Comparison of ENCODE assay signal across 9 cellular contexts in genomic region chr12:123398177-123398916, GRCh38. TPM values are rescaled to one million over a fixed set of nuclear protein-coding genes. Genes with fewer than 3 reads are reported as not detected.
DNase-seq lines count a peak whose midpoint lies in the region; ATAC-seq and TF ChIP-seq lines count a peak whose summit lies in the region.
"Had no signal": no experiment of that assay in that cellular context is flagged by ENCODE, and none has a peak within 500 bp of the region (broad histone marks: within the 10 kb centered on the region; RNA-seq: fewer than 3 reads in every experiment).

No MANE protein-coding gene starts in this region.

- H3K4me3 Mint-ChIP-seq in activated CD4-positive, alpha-beta T cell treated with anti-CD3 and anti-CD28 coated beads, Interleukin-2, amount 10 ng/mL, durations not matched to agents 24 days and 14 days, result no peak overlapping the region
- no peak overlapping the region for H3K4me3 Mint-ChIP-seq in naive thymus-derived CD4-positive, alpha-beta T cell
- H3K4me3 Mint-ChIP-seq: CD14-positive monocyte had no signal

- H3K9me3 ChIP-seq in adipocyte (ENCODE audit: control insufficient read depth, low read length), result no peaks in the 10 kb centered on the region
- H3K9me3 ChIP-seq in ovary, result no peaks in the 10 kb centered on the region
- no peaks in the 10 kb centered on the region for H3K9me3 ChIP-seq in naive thymus-derived CD4-positive, alpha-beta T cell (ENCODE audit: control insufficient read depth in 2 of 3, low read length in 3 of 3)

- H3K9me3 Mint-ChIP-seq in activated CD4-positive, alpha-beta T cell treated with anti-CD3 and anti-CD28 coated beads, Interleukin-2, amount 10 ng/mL, durations not matched to agents 24 days and 14 days, result no peaks in the 10 kb centered on the region
- H3K9me3 Mint-ChIP-seq in naive thymus-derived CD4-positive, alpha-beta T cell, result no peaks in the 10 kb centered on the region
- H3K9me3 Mint-ChIP-seq: CD14-positive monocyte had no signal

- H3K4me3 ChIP-seq in adipocyte (ENCODE audit: low read length), result peak overlapping the region; percentile 45
- H3K4me3 ChIP-seq in foreskin fibroblast (ENCODE audit: low read depth in 1 of 2, low read length in 2 of 2), result peak overlapping the region in 1 of 2 donors; percentile 34
- no peak overlapping the region for H3K4me3 ChIP-seq in ovary
- no peak overlapping the region for H3K4me3 ChIP-seq in naive thymus-derived CD4-positive, alpha-beta T cell (ENCODE audit: low read length)

- intact Hi-C loops in ovary (cut with DNase I), result no loop called here
- intact Hi-C loops in activated CD4-positive, alpha-beta T cell treated with anti-CD3 and anti-CD28 coated beads, Interleukin-2, amount 10 ng/mL, durations not matched to agents 24 days and 14 days (cut with micrococcal nuclease), result no loop called here
- intact Hi-C loops in naive thymus-derived CD4-positive, alpha-beta T cell (cut with micrococcal nuclease), result no loop called here

- 38 to 43% (median 39%) methylated on average over 16 of the region's 16 CpGs for WGBS in ovary, 3 donors

- H3K36me3 Mint-ChIP-seq in activated CD4-positive, alpha-beta T cell treated with anti-CD3 and anti-CD28 coated beads, Interleukin-2, amount 10 ng/mL, durations not matched to agents 24 days and 14 days (ENCODE audit: low read depth), result peaks cover 50% of the 10 kb centered on the region
- H3K36me3 Mint-ChIP-seq in naive thymus-derived CD4-positive, alpha-beta T cell, result peaks cover 0 to 28% (median 10%) of the 10 kb centered on the region in 5 donors

- no peaks in the 10 kb centered on the region for H3K27me3 Mint-ChIP-seq in activated CD4-positive, alpha-beta T cell treated with anti-CD3 and anti-CD28 coated beads, Interleukin-2, amount 10 ng/mL, durations not matched to agents 24 days and 14 days
- no peaks in the 10 kb centered on the region for H3K27me3 Mint-ChIP-seq in naive thymus-derived CD4-positive, alpha-beta T cell

- no peak for ATAC-seq in HG03025 (IDR thresholded peaks at IDR 0.05; ENCODE audit: low FRiP score, unreplicated experiment)
- no peak for ATAC-seq in naive thymus-derived CD4-positive, alpha-beta T cell

- H3K9ac ChIP-seq in adipocyte (ENCODE audit: low read length), result peak overlapping the region; percentile 71

- no peaks in the 10 kb centered on the region for H3K27me3 ChIP-seq in adipocyte (replicated peaks; ENCODE audit: control insufficient read depth, insufficient read depth, low read length)
- H3K27me3 ChIP-seq in ovary, result no peaks in the 10 kb centered on the region
- H3K27me3 ChIP-seq in naive thymus-derived CD4-positive, alpha-beta T cell (ENCODE audit: control insufficient read depth in 2 of 2, insufficient read depth in 2 of 2, low read length in 2 of 2), result no peaks in the 10 kb centered on the region

- POLR2A ChIA-PET in naive thymus-derived CD4-positive, alpha-beta T cell (lab: Charles Lee), result no interaction called here

- H3K27ac Mint-ChIP-seq in activated CD4-positive, alpha-beta T cell treated with anti-CD3 and anti-CD28 coated beads, Interleukin-2, amount 10 ng/mL, durations not matched to agents 24 days and 14 days, result no peak overlapping the region
- no peak overlapping the region for H3K27ac Mint-ChIP-seq in naive thymus-derived CD4-positive, alpha-beta T cell

- H3K4me1 ChIP-seq in adipocyte (ENCODE audit: control insufficient read depth, insufficient read depth, low read length), result peaks cover 24% of the 10 kb centered on the region
- peaks cover 12% of the 10 kb centered on the region for H3K4me1 ChIP-seq in ovary (ENCODE audit: insufficient read depth)
- H3K4me1 ChIP-seq in naive thymus-derived CD4-positive, alpha-beta T cell (ENCODE audit: control insufficient read depth in 2 of 2, insufficient read depth in 2 of 2, low read length in 2 of 2), result no peaks in the 10 kb centered on the region

- CTCF ChIA-PET in naive thymus-derived CD4-positive, alpha-beta T cell (lab: Charles Lee), result no interaction called here

- no peak for TF ChIP-seq POLR2A in ovary (IDR thresholded peaks at IDR 0.05)

- peaks cover 2% of the 10 kb centered on the region for H3K4me1 Mint-ChIP-seq in activated CD4-positive, alpha-beta T cell treated with anti-CD3 and anti-CD28 coated beads, Interleukin-2, amount 10 ng/mL, durations not matched to agents 24 days and 14 days
- peaks cover 0 to 17% (median 9%) of the 10 kb centered on the region in 7 donors for H3K4me1 Mint-ChIP-seq in naive thymus-derived CD4-positive, alpha-beta T cell

- peak overlapping the region; percentile 45 to 60 for H3K27ac ChIP-seq in ovary
- no peak overlapping the region for H3K27ac ChIP-seq in naive thymus-derived CD4-positive, alpha-beta T cell (ENCODE audit: low read depth, low read length)

- TF ChIP-seq CTCF in foreskin fibroblast (IDR thresholded peaks at IDR 0.05; ENCODE audit: low read depth, low read length) (no peak), ovary (IDR thresholded peaks at IDR 0.05) (no peak)

- peaks cover 55% of the 10 kb centered on the region for H3K36me3 ChIP-seq in adipocyte (ENCODE audit: control insufficient read depth, insufficient read depth, low read length, severe bottlenecking)
- H3K36me3 ChIP-seq in ovary, result no peaks in the 10 kb centered on the region
- peaks cover 0 to 64% (median 4%) of the 10 kb centered on the region in 3 experiments for H3K36me3 ChIP-seq in naive thymus-derived CD4-positive, alpha-beta T cell (ENCODE audit: control insufficient read depth in 2 of 3, insufficient read depth in 3 of 3, low read length in 3 of 3)

- DNase-seq in AG08395 (ENCODE audit: low spot score) (peak; percentile 90), adipocyte (ENCODE audit: low read depth) (no peak), foreskin fibroblast (peak; percentile 88 to 97), ovary (peak; percentile 54 to 88 (median 76))
- DNase-seq in activated CD4-positive, alpha-beta T cell treated with anti-CD3 and anti-CD28 coated beads, Interleukin-2, amount 10 ng/mL, durations not matched to agents 24 days and 14 days, result no peak
- no peak for DNase-seq in activated CD8-positive, alpha-beta memory T cell treated with anti-CD3 and anti-CD28 coated beads for 24 hours
- no peak for DNase-seq in naive thymus-derived CD4-positive, alpha-beta T cell

- no peak for TF ChIP-seq EP300 in ovary (IDR thresholded peaks at IDR 0.05)

RNA-seq across cellular contexts. Expression of gene KMT5A, which starts 14.4 kb away (rescaled TPM):
- total RNA-seq in ovary, result 10 to 100 TPM; 14.4 to 31.0 (median 22.6) TPM
- polyA plus RNA-seq in ovary, result 10 to 100 TPM; 21.6 to 47.9 TPM
- total RNA-seq in activated CD4-positive, alpha-beta T cell treated with anti-CD3 and anti-CD28 coated beads, Interleukin-2, amount 10 ng/mL, durations not matched to agents 24 days and 14 days, result 63.7 and 67.3 TPM in 2 replicates
- total RNA-seq in naive thymus-derived CD4-positive, alpha-beta T cell, result 10 to 100 TPM; 24.4 to 57.4 (median 28.3) TPM
- polyA plus RNA-seq in naive thymus-derived CD4-positive, alpha-beta T cell, result 1 to 10 TPM; 1.4 to 3.1 TPM

RNA-seq across cellular contexts. Expression of gene SBNO1, which starts 33.7 kb away (rescaled TPM):
- 10 to 100 TPM; 13.7 to 34.0 (median 27.2) TPM for total RNA-seq in ovary
- 10 to 100 TPM in 1 of 2 donors, 1 to 10 TPM in 1; 5.7 to 12.5 TPM for polyA plus RNA-seq in ovary
- total RNA-seq in activated CD4-positive, alpha-beta T cell treated with anti-CD3 and anti-CD28 coated beads, Interleukin-2, amount 10 ng/mL, durations not matched to agents 24 days and 14 days, result 54.2 and 56.1 TPM in 2 replicates
- total RNA-seq in naive thymus-derived CD4-positive, alpha-beta T cell, result 10 to 100 TPM; 30.1 to 49.9 (median 43.7) TPM
- 10 to 100 TPM; 31.6 to 34.0 TPM for polyA plus RNA-seq in naive thymus-derived CD4-positive, alpha-beta T cell

RNA-seq across cellular contexts. Expression of gene RILPL2, which starts 38.1 kb away (rescaled TPM):
- 1 to 10 TPM; 4.6 to 6.3 (median 5.8) TPM for total RNA-seq in ovary
- 1 to 10 TPM; 8.0 to 8.7 TPM for polyA plus RNA-seq in ovary
- 17.2 TPM in 2 replicates for total RNA-seq in activated CD4-positive, alpha-beta T cell treated with anti-CD3 and anti-CD28 coated beads, Interleukin-2, amount 10 ng/mL, durations not matched to agents 24 days and 14 days
- 10 to 100 TPM in 1 of 5 experiments, 1 to 10 TPM in 4; 4.3 to 12.8 (median 5.6) TPM for total RNA-seq in naive thymus-derived CD4-positive, alpha-beta T cell
- 1 to 10 TPM; 5.5 to 5.6 TPM for polyA plus RNA-seq in naive thymus-derived CD4-positive, alpha-beta T cell

RNA-seq across cellular contexts. Expression of gene SNRNP35, which starts 59.6 kb away (rescaled TPM):
- 10 to 100 TPM; 13.7 to 18.4 (median 15.8) TPM for total RNA-seq in ovary
- polyA plus RNA-seq in ovary, result 10 to 100 TPM; 24.7 to 39.9 TPM
- total RNA-seq in activated CD4-positive, alpha-beta T cell treated with anti-CD3 and anti-CD28 coated beads, Interleukin-2, amount 10 ng/mL, durations not matched to agents 24 days and 14 days, result 30.6 and 33.4 TPM in 2 replicates
- 10 to 100 TPM; 30.2 to 53.4 (median 35.8) TPM for total RNA-seq in naive thymus-derived CD4-positive, alpha-beta T cell
- polyA plus RNA-seq in naive thymus-derived CD4-positive, alpha-beta T cell, result 10 to 100 TPM; 24.2 to 35.1 TPM

Comparison
In these comparisons a context has a peak if more than half of its experiments do, and no peak if none do; other contexts are left out.
1. DNase-seq: peak in AG08395 (single experiment), foreskin fibroblast (2 of 2) and ovary (5 of 5); none in adipocyte (single experiment), activated CD4-positive, alpha-beta T cell treated with anti-CD3 and anti-CD28 coated beads, Interleukin-2, amount 10 ng/mL, durations not matched to agents 24 days and 14 days (single experiment), activated CD8-positive, alpha-beta memory T cell treated with anti-CD3 and anti-CD28 coated beads for 24 hours (single experiment) and naive thymus-derived CD4-positive, alpha-beta T cell (0 of 9).